ENCODE assay signal across 1 cellular context in genomic region chr15:96334017-96334704, GRCh38.
TF ChIP-seq lines count a peak whose summit lies in the region.

No MANE protein-coding gene starts in this region.

TF ChIP-seq in HepG2, 621 proteins besides CTCF, POLR2A, EP300 and RAD21 (continued from another document):
- TF ChIP-seq, protein P1, sequence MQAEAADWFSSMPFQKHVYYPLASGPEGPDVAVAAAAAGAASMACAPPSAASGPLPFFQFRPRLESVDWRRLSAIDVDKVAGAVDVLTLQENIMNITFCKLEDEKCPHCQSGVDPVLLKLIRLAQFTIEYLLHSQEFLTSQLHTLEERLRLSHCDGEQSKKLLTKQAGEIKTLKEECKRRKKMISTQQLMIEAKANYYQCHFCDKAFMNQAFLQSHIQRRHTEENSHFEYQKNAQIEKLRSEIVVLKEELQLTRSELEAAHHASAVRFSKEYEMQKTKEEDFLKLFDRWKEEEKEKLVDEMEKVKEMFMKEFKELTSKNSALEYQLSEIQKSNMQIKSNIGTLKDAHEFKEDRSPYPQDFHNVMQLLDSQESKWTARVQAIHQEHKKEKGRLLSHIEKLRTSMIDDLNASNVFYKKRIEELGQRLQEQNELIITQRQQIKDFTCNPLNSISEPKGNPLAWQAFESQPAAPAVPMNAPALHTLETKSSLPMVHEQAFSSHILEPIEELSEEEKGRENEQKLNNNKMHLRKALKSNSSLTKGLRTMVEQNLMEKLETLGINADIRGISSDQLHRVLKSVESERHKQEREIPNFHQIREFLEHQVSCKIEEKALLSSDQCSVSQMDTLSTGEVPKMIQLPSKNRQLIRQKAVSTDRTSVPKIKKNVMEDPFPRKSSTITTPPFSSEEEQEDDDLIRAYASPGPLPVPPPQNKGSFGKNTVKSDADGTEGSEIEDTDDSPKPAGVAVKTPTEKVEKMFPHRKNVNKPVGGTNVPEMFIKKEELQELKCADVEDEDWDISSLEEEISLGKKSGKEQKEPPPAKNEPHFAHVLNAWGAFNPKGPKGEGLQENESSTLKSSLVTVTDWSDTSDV (CRISPR knock-in tag; IDR thresholded peaks at IDR 0.05), result no peak
- TF ChIP-seq ZFY (CRISPR knock-in tag; IDR thresholded peaks at IDR 0.05) (no peak), GZF1 (CRISPR knock-in tag; IDR thresholded peaks at IDR 0.05) (no peak), ZNF501 (CRISPR knock-in tag; IDR thresholded peaks at IDR 0.05) (no peak), ZNF660 (CRISPR knock-in tag; IDR thresholded peaks at IDR 0.05; ENCODE audit: borderline replicate concordance, low read depth) (no peak), MYC (CRISPR knock-in tag; IDR thresholded peaks at IDR 0.05; ENCODE audit: borderline replicate concordance) (0 out of 2 replicates have a peak, but pooled peaks have one; percentile 13)
- TF ChIP-seq, protein P2, sequence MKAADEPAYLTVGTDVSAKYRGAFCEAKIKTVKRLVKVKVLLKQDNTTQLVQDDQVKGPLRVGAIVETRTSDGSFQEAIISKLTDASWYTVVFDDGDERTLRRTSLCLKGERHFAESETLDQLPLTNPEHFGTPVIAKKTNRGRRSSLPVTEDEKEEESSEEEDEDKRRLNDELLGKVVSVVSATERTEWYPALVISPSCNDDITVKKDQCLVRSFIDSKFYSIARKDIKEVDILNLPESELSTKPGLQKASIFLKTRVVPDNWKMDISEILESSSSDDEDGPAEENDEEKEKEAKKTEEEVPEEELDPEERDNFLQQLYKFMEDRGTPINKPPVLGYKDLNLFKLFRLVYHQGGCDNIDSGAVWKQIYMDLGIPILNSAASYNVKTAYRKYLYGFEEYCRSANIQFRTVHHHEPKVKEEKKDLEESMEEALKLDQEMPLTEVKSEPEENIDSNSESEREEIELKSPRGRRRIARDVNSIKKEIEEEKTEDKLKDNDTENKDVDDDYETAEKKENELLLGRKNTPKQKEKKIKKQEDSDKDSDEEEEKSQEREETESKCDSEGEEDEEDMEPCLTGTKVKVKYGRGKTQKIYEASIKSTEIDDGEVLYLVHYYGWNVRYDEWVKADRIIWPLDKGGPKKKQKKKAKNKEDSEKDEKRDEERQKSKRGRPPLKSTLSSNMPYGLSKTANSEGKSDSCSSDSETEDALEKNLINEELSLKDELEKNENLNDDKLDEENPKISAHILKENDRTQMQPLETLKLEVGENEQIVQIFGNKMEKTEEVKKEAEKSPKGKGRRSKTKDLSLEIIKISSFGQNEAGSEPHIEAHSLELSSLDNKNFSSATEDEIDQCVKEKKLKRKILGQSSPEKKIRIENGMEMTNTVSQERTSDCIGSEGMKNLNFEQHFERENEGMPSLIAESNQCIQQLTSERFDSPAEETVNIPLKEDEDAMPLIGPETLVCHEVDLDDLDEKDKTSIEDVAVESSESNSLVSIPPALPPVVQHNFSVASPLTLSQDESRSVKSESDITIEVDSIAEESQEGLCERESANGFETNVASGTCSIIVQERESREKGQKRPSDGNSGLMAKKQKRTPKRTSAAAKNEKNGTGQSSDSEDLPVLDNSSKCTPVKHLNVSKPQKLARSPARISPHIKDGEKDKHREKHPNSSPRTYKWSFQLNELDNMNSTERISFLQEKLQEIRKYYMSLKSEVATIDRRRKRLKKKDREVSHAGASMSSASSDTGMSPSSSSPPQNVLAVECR (CRISPR knock-in tag; IDR thresholded peaks at IDR 0.05; ENCODE audit: borderline replicate concordance), result 0 out of 2 replicates have a peak, but pooled peaks have one; percentile 19
